ENCODE assay signal across 8 cellular contexts in genomic region chr10:102918817-102919236, GRCh38. TPM values are rescaled to one million over a fixed set of nuclear protein-coding genes. Genes with fewer than 3 reads are reported as not detected.
DNase-seq lines count a peak whose midpoint lies in the region; ATAC-seq and TF ChIP-seq lines count a peak whose summit lies in the region.

No MANE protein-coding gene starts in this region.

- ATAC-seq in GM21619 (IDR thresholded peaks at IDR 0.05; ENCODE audit: unreplicated experiment) (peak; percentile 0), T-helper 17 cell (no peak), GM19463 (IDR thresholded peaks at IDR 0.05; ENCODE audit: unreplicated experiment) (no peak), GM18909 (IDR thresholded peaks at IDR 0.05; ENCODE audit: poor library complexity, unreplicated experiment) (no peak)
- no peak for ATAC-seq in central memory CD8-positive, alpha-beta T cell (replicated peaks; ENCODE audit: extremely low read depth, poor library complexity, severe bottlenecking)

- peak overlapping the region; percentile 97 for H3K4me3 ChIP-seq in BJ (ENCODE audit: low read depth, low read length)
- peak overlapping the region; percentile 98 for H3K4me3 ChIP-seq in mononuclear cell (ENCODE audit: low read length)
- peak overlapping the region; percentile 65 for H3K4me3 ChIP-seq in thymus (ENCODE audit: low read length)

- under 1% methylated on average over 49 of the region's 49 CpGs for WGBS in thymus

- H3K27ac Mint-ChIP-seq in T-helper 17 cell = peak overlapping the region; percentile 87
- peak overlapping the region; percentile 79 for H3K27ac Mint-ChIP-seq in central memory CD8-positive, alpha-beta T cell (ENCODE audit: low read depth)

- H3K27me3 Mint-ChIP-seq in T-helper 17 cell = peaks cover 7% of the 10 kb centered on the region
- H3K27me3 Mint-ChIP-seq in central memory CD8-positive, alpha-beta T cell = peaks cover 3% of the 10 kb centered on the region

- CTCF ChIA-PET in BJ (lab: Yijun Ruan, JAX) = interaction anchor here (0.9 to 8.6 kb wide), 15 partner anchors 16 to 414 kb away, joined by 4 to 57 read pairs (median 12); partner anchors contain the start of genes CYP17A1 and RPEL1

- POLR2A ChIA-PET in BJ (lab: Charles Lee) = no interaction called here

- H3K4me1 Mint-ChIP-seq in T-helper 17 cell = peaks cover 45% of the 10 kb centered on the region
- peaks cover 51% of the 10 kb centered on the region for H3K4me1 Mint-ChIP-seq in central memory CD8-positive, alpha-beta T cell

- H3K36me3 ChIP-seq in BJ (ENCODE audit: control insufficient read depth, insufficient read depth, low read length) (no peaks in the 10 kb centered on the region), thymus (ENCODE audit: control insufficient read depth, insufficient read depth) (no peaks in the 10 kb centered on the region)

- H3K9me3 Mint-ChIP-seq in central memory CD8-positive, alpha-beta T cell = no peaks in the 10 kb centered on the region

- H3K4me3 Mint-ChIP-seq in T-helper 17 cell = peak overlapping the region; percentile 96
- peak overlapping the region; percentile 97 for H3K4me3 Mint-ChIP-seq in central memory CD8-positive, alpha-beta T cell

- H3K9me3 ChIP-seq in T-helper 17 cell (ENCODE audit: control insufficient read depth, low read length, poor library complexity, severe bottlenecking) = no peaks in the 10 kb centered on the region
- H3K9me3 ChIP-seq in mononuclear cell (ENCODE audit: low read depth, low read length) = no peaks in the 10 kb centered on the region
- H3K9me3 ChIP-seq in thymus (ENCODE audit: control insufficient read depth) = no peaks in the 10 kb centered on the region

- no peaks in the 10 kb centered on the region for H3K36me3 Mint-ChIP-seq in T-helper 17 cell (ENCODE audit: low read depth)
- H3K36me3 Mint-ChIP-seq in central memory CD8-positive, alpha-beta T cell (ENCODE audit: insufficient read depth) = peaks cover 11% of the 10 kb centered on the region

- TF ChIP-seq CTCF in BJ (IDR thresholded peaks at IDR 0.05; ENCODE audit: insufficient read depth, low read depth, low read length) = no peak

- DNase-seq in BJ (ENCODE audit: low read depth) (no peak), T-helper 17 cell (peak; percentile 19 to 22 (median 20))
- DNase-seq in central memory CD8-positive, alpha-beta T cell (ENCODE audit: low spot score in 2 of 2) = peak in 1 of 2 donors; percentile 18

- H3K27ac ChIP-seq in thymus (ENCODE audit: low read depth) = no peak overlapping the region

- H3K27me3 ChIP-seq in BJ (ENCODE audit: control insufficient read depth, insufficient read depth, low read length) (no peaks in the 10 kb centered on the region), mononuclear cell (ENCODE audit: insufficient read depth, low read length) (peaks cover 5% of the 10 kb centered on the region), thymus (ENCODE audit: control insufficient read depth, insufficient read depth) (peaks cover 3% of the 10 kb centered on the region)

- H3K4me1 ChIP-seq in mononuclear cell (ENCODE audit: insufficient read depth, low read length) = peaks cover 40% of the 10 kb centered on the region
- H3K4me1 ChIP-seq in thymus (ENCODE audit: control insufficient read depth, insufficient read depth, low read length) = peaks cover 17% of the 10 kb centered on the region

RNA-seq across cellular contexts. Expression of gene CNNM2, which starts 0.7 kb away (rescaled TPM):
- 2.1 and 3.7 TPM in 2 replicates for polyA plus RNA-seq in BJ (2011; rRNA removed)
- 1.6 and 2.8 TPM in 2 replicates for polyA minus RNA-seq in BJ (2011; rRNA and poly(A)+ RNA removed)
- 10 to 100 TPM in 1 of 2 donors, 1 to 10 TPM in 1; 9.2 to 12.5 TPM for total RNA-seq in T-helper 17 cell
- total RNA-seq in mononuclear cell = 7.3 TPM
- polyA plus RNA-seq in thymus = 2.1 TPM

RNA-seq across cellular contexts. Expression of gene AS3MT, which starts 49.6 kb away (rescaled TPM):
- 3.0 and 4.5 TPM in 2 replicates for polyA plus RNA-seq in BJ (2011; rRNA removed)
- 0.41 and 0.47 TPM in 2 replicates for polyA minus RNA-seq in BJ (2011; rRNA and poly(A)+ RNA removed)
- total RNA-seq in T-helper 17 cell = 1 to 10 TPM in 1 of 2 donors, not detected in 1; 1.0 TPM
- 1.7 TPM for total RNA-seq in mononuclear cell
- 6.4 TPM for polyA plus RNA-seq in thymus
